Comparison of ENCODE assay signal across 27 cellular contexts in the genomic region with DNA sequence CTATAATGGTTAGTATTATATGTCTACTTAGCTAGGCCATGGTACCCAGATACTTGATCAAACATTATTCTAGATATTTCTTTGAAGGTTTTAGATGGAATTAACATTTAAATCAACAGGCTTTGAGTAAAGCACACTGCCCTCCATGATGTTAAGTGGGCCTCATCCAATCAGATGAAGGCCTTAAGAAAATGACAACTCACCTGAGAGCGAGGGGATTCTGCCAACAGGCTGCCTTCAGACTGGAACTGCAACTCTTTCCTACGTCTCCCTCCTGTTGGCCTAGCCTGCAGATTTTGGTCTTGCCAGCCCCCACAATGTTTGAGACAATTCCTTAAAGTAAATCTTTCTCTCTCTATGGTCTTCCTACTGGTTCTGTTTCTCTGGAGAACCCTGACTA.
"Had no signal": no experiment of that assay in that cellular context is flagged by ENCODE, and none has a peak within 500 bp of the region (broad histone marks: within the 10 kb centered on the region; RNA-seq: fewer than 3 reads in every experiment).

No MANE protein-coding gene starts in this region.

- H3K9me3 ChIP-seq: colonic mucosa, esophagus muscularis mucosa, psoas muscle, testis, tibial artery had no signal

- H2AFZ ChIP-seq: hepatocyte, neural progenitor cell had no signal

- H3K36me3 ChIP-seq: colonic mucosa, left lung, neural progenitor cell had no signal

- DNase-seq: colonic mucosa; effector CD8-positive, alpha-beta T cell; foreskin keratinocyte; heart left ventricle; left cardiac atrium; left lung; mesendoderm; midbrain; naive thymus-derived CD4-positive, alpha-beta T cell; posterior cingulate gyrus; psoas muscle; right cardiac atrium; sigmoid colon; stimulated activated CD4-positive, alpha-beta T cell treated with anti-CD3 and anti-CD28 coated beads, Interleukin-2, amount 100 ng/mL, for 24 hours; stimulated activated CD4-positive, alpha-beta T cell treated with anti-CD3 and anti-CD28 coated beads, Interleukin-4, amount 100 ng/mL, for 24 hours; stimulated activated naive CD4-positive, alpha-beta T cell treated with Interleukin-2 at 50 U/mL for 16 hours; stomach; testis; tibial artery had no signal

- H3K9ac ChIP-seq: neural progenitor cell had no signal

- H3K27ac ChIP-seq: colonic mucosa, esophagus muscularis mucosa, gastroesophageal sphincter, heart left ventricle, hepatocyte, left lung, neural progenitor cell, psoas muscle, sigmoid colon, stomach, testis, tibial artery had no signal

- H3K27ac Mint-ChIP-seq: dendritic cell treated with granulocyte-macrophage colony-stimulating factor and Interleukin-4, amounts not matched to agents 40 ng/mL and 50 ng/mL, for 4 days; naive thymus-derived CD4-positive, alpha-beta T cell; nephron; neural progenitor cell; stimulated activated effector memory CD8-positive, alpha-beta T cell treated with anti-CD3 and anti-CD28 coated beads, Interleukin-12 subunit alpha, Interleukin-12 subunit beta, amount 100 ng/mL, for 72 hours; type B pancreatic cell had no signal

- H3K4me3 ChIP-seq: colonic mucosa, esophagus muscularis mucosa, gastroesophageal sphincter, heart left ventricle, hepatocyte, left lung, neural progenitor cell, psoas muscle, sigmoid colon, stomach, testis, tibial artery had no signal

- H3K4me3 Mint-ChIP-seq: dendritic cell treated with granulocyte-macrophage colony-stimulating factor and Interleukin-4, amounts not matched to agents 40 ng/mL and 50 ng/mL, for 4 days; naive thymus-derived CD4-positive, alpha-beta T cell; nephron; neural progenitor cell; stimulated activated effector memory CD8-positive, alpha-beta T cell treated with anti-CD3 and anti-CD28 coated beads, Interleukin-12 subunit alpha, Interleukin-12 subunit beta, amount 100 ng/mL, for 72 hours; type B pancreatic cell had no signal

- H3K27me3 ChIP-seq: colonic mucosa, esophagus muscularis mucosa, foreskin keratinocyte, gastroesophageal sphincter, heart left ventricle, hepatocyte, left lung, neural progenitor cell, sigmoid colon, stomach, testis, tibial artery had no signal

- H3K79me2 ChIP-seq: hepatocyte had no signal

- H3K27me3 Mint-ChIP-seq: dendritic cell treated with granulocyte-macrophage colony-stimulating factor and Interleukin-4, amounts not matched to agents 40 ng/mL and 50 ng/mL, for 4 days; naive thymus-derived CD4-positive, alpha-beta T cell; type B pancreatic cell had no signal

- H3K4me2 ChIP-seq: hepatocyte, neural progenitor cell had no signal

- H3K36me3 Mint-ChIP-seq: stimulated activated effector memory CD8-positive, alpha-beta T cell treated with anti-CD3 and anti-CD28 coated beads, Interleukin-12 subunit alpha, Interleukin-12 subunit beta, amount 100 ng/mL, for 72 hours had no signal

- H3K4me1 ChIP-seq: colonic mucosa, esophagus muscularis mucosa, gastroesophageal sphincter, heart left ventricle, left lung, neural progenitor cell, psoas muscle, sigmoid colon, testis, tibial artery had no signal

- H3K4me1 Mint-ChIP-seq: naive thymus-derived CD4-positive, alpha-beta T cell; nephron; neural progenitor cell had no signal

- ATAC-seq: foreskin keratinocyte; gastroesophageal sphincter; heart left ventricle; left cardiac atrium; left lung; naive thymus-derived CD4-positive, alpha-beta T cell; psoas muscle; right cardiac atrium had no signal

- H3K9me3 Mint-ChIP-seq: type B pancreatic cell had no signal
